In genomic region chr12:8033153-8034044, GRCh38 we compare ENCODE assay signal across 1 cellular context.
TF ChIP-seq lines count a peak whose summit lies in the region.

No MANE protein-coding gene starts in this region.

TF ChIP-seq in GM12878, 131 proteins besides CTCF, POLR2A, EP300 and RAD21 (continued from another document):
- no peak for TF ChIP-seq PRDM15 (CRISPR knock-in tag; IDR thresholded peaks at IDR 0.05)
- no peak for TF ChIP-seq ETV6 (conservative IDR thresholded peaks at IDR 0.05 in 1 of 2, IDR thresholded peaks at IDR 0.05 in 1 of 2; ENCODE audit: borderline replicate concordance in 1 of 2, low read depth in 1 of 2)
- TF ChIP-seq IRF3 (IDR thresholded peaks at IDR 0.05) = no peak
- TF ChIP-seq ZSCAN29 (IDR thresholded peaks at IDR 0.05) = no peak
- TF ChIP-seq CREB1 (IDR thresholded peaks at IDR 0.05; ENCODE audit: low read depth) = no peak
- TF ChIP-seq ZNF622 (IDR thresholded peaks at IDR 0.05) = no peak
- TF ChIP-seq RFX5 (IDR thresholded peaks at IDR 0.05; ENCODE audit: low read depth, low read length) = no peak
